ENCODE assay signal across 25 cellular contexts in the genomic region with DNA sequence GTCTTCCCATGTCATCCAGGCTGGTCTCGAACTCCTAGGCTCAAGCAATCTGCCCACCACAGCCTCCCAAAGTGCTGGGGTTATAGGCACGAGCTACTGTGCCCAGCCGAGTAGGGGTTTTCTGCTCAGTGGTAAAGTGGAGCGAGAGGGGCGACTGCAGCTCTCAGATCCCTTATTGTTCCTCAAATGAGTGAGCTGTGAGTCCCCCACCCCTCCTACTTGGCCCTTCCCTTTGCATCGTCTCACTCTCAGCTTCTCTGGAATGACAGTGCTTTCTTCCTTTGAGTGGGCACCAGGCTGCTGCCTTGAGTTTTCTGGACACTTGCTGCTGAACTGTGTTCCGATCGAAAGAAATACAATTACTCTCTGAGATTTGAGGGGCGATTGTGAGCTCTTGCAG.
DNase-seq lines count a peak whose midpoint lies in the region; ATAC-seq, FAIRE-seq and TF ChIP-seq lines count a peak whose summit lies in the region.
"Had no signal": no experiment of that assay in that cellular context is flagged by ENCODE, and none has a peak within 500 bp of the region (broad histone marks: within the 10 kb centered on the region; RNA-seq: fewer than 3 reads in every experiment).

No MANE protein-coding gene starts in this region.

- no peak for TF ChIP-seq RAD21 in SK-N-SH (IDR thresholded peaks at IDR 0.05; ENCODE audit: low read length)

- 92% methylated on average over 9 of the region's 9 CpGs for WGBS in SK-N-SH (ENCODE audit: low lambda C conversion rate)

- H4K20me1 ChIP-seq in SK-N-SH (ENCODE audit: insufficient read depth): no peaks in the 10 kb centered on the region

- no peaks in the 10 kb centered on the region for H3K9me2 ChIP-seq in SK-N-SH

- no peaks in the 10 kb centered on the region for H3K27me3 ChIP-seq in SK-N-SH (ENCODE audit: insufficient read depth)
- H3K27me3 ChIP-seq: BLaER1 treated with 17β-estradiol and CSF1 and Interleukin-3, amounts not matched to agents 10 nM and 100 nM had no signal

- H3K36me3 ChIP-seq in SK-N-SH (replicated peaks in 1 of 2; ENCODE audit: control insufficient read depth in 1 of 2, insufficient read depth in 2 of 2, low read length in 1 of 2): peaks cover under 1 to 1% of the 10 kb centered on the region in 2 experiments

- intact Hi-C loops in activated CD8-positive, alpha-beta T cell treated with anti-CD3 and anti-CD28 coated beads for 36 hours (cut with micrococcal nuclease): no loop called here

- H3K4me3 ChIP-seq in SK-N-SH (ENCODE audit: low read depth in 2 of 2, low read length in 1 of 2): no peak overlapping the region
- H3K4me3 ChIP-seq: A549; BLaER1 treated with 17β-estradiol and CSF1 and Interleukin-3, amounts not matched to agents 10 nM and 100 nM; HAP-1 had no signal

- H3K4me2 ChIP-seq in SK-N-SH: no peak overlapping the region
- H3K4me2 ChIP-seq: A549; BLaER1 treated with 17β-estradiol and CSF1 and Interleukin-3, amounts not matched to agents 10 nM and 100 nM had no signal

- H3K9me3 Mint-ChIP-seq in stimulated activated naive B cell treated with anti-CD40 and anti-IgM and Interleukin-4, amounts not matched to agents 10 μg/mL and 1 μg/mL and 100 μg/mL, for 72 hours: no peaks in the 10 kb centered on the region
- H3K9me3 Mint-ChIP-seq in activated CD8-positive, alpha-beta T cell treated with anti-CD3 and anti-CD28 coated beads for 36 hours: no peaks in the 10 kb centered on the region
- H3K9me3 Mint-ChIP-seq: CD4-positive, alpha-beta T cell; HFFc6 had no signal

- no peaks in the 10 kb centered on the region for H3K9me3 ChIP-seq in SK-N-SH
- H3K9me3 ChIP-seq: A549; BLaER1 treated with 17β-estradiol and CSF1 and Interleukin-3, amounts not matched to agents 10 nM and 100 nM; HAP-1 had no signal

- peaks cover 23 to 37% of the 10 kb centered on the region in 2 donors for H3K4me1 Mint-ChIP-seq in stimulated activated naive B cell treated with anti-CD40 and anti-IgM and Interleukin-4, amounts not matched to agents 10 μg/mL and 1 μg/mL and 100 μg/mL, for 72 hours
- H3K4me1 Mint-ChIP-seq in activated CD8-positive, alpha-beta T cell treated with anti-CD3 and anti-CD28 coated beads for 36 hours (ENCODE audit: low read depth): peaks cover 7% of the 10 kb centered on the region

- peak; percentile 26 for FAIRE-seq in GM12891 (lab: Jason Lieb, UNC)
- FAIRE-seq: A549, G401.6, GM12892 had no signal

- H3K27ac Mint-ChIP-seq in stimulated activated naive B cell treated with anti-CD40 and anti-IgM and Interleukin-4, amounts not matched to agents 10 μg/mL and 1 μg/mL and 100 μg/mL, for 72 hours: peak overlapping the region; percentile 1
- H3K27ac Mint-ChIP-seq in activated CD8-positive, alpha-beta T cell treated with anti-CD3 and anti-CD28 coated beads for 36 hours: no peak overlapping the region
- H3K27ac Mint-ChIP-seq: CD4-positive, alpha-beta T cell; HFFc6 had no signal

- CTCF ChIA-PET in activated CD8-positive, alpha-beta T cell treated with anti-CD3 and anti-CD28 coated beads for 36 hours (lab: Charles Lee): interaction anchor here (3.4 kb wide), 1 partner anchor 77 kb away, joined by 11 read pairs; no protein-coding TSS in a partner anchor
- CTCF ChIA-PET in SK-N-SH (lab: Yijun Ruan, JAX): interaction anchor here (0.9 to 1.3 kb wide), 3 partner anchors 8 to 33 kb away, joined by 3 to 5 read pairs (median 3); no protein-coding TSS in a partner anchor

- POLR2A ChIA-PET in activated CD8-positive, alpha-beta T cell treated with anti-CD3 and anti-CD28 coated beads for 36 hours (lab: Charles Lee): interaction anchor here (0.6 kb wide), 1 partner anchor 53 kb away, joined by 4 read pairs; no protein-coding TSS in a partner anchor
- POLR2A ChIA-PET in SK-N-SH (lab: Yijun Ruan, JAX): no interaction called here

- H3K79me2 ChIP-seq in SK-N-SH (ENCODE audit: insufficient read depth): no peaks in the 10 kb centered on the region; the same call in 1 of the 2 replicates

- no peak for TF ChIP-seq POLR2A in GM12891 (IDR thresholded peaks at IDR 0.05; ENCODE audit: low read depth, low read length)

- DNase-seq in GM12891 (ENCODE audit: insufficient read length, low spot score) (no peak), fibroblast of the conjunctiva (ENCODE audit: low read depth) (peak; percentile 4), NCI-H2171 (lab: John Stamatoyannopoulos, UW) (no peak), SK-N-SH (no peak)
- peak; percentile 25 for DNase-seq in stimulated activated naive B cell treated with anti-CD40 and anti-IgM and Interleukin-4, amounts not matched to agents 10 μg/mL and 1 μg/mL and 100 μg/mL, for 72 hours
- DNase-seq in activated CD8-positive, alpha-beta T cell treated with anti-CD3 and anti-CD28 coated beads for 36 hours: no peak
- DNase-seq: AML-193; CD4-positive, alpha-beta T cell; COR-L47; DMS53; HFFc6; KBM-7; NCI-H1105 treated with DMSO at 0.1 percent for 48 hours; NCI-H1694; NCI-H2029 treated with DMSO at 0.1 percent for 48 hours; NCI-H2227 treated with DMSO at 0.1 percent for 48 hours; NCI-H526 treated with DMSO at 0.1 percent for 48 hours; RPMI8226; SHP77 had no signal

- H3K27ac ChIP-seq in SK-N-SH (ENCODE audit: low read depth in 2 of 2, low read length in 1 of 2): no peak overlapping the region
- H3K27ac ChIP-seq: A549 had no signal

- TF ChIP-seq EP300 in SK-N-SH (IDR thresholded peaks at IDR 0.05; ENCODE audit: borderline replicate concordance in 1 of 2, low read depth in 1 of 2, low read length in 1 of 2): no peak

- peaks cover 38 to 63% of the 10 kb centered on the region in 2 donors for H3K36me3 Mint-ChIP-seq in stimulated activated naive B cell treated with anti-CD40 and anti-IgM and Interleukin-4, amounts not matched to agents 10 μg/mL and 1 μg/mL and 100 μg/mL, for 72 hours
- H3K36me3 Mint-ChIP-seq in activated CD8-positive, alpha-beta T cell treated with anti-CD3 and anti-CD28 coated beads for 36 hours (ENCODE audit: low read depth): peaks cover 8% of the 10 kb centered on the region

- peak; percentile 50 for ATAC-seq in HG02610 (IDR thresholded peaks at IDR 0.05; ENCODE audit: unreplicated experiment)
- ATAC-seq in stimulated activated naive B cell treated with anti-CD40 and anti-IgM and Interleukin-4, amounts not matched to agents 10 μg/mL and 1 μg/mL and 100 μg/mL, for 72 hours (replicated peaks): peak; percentile 93 to 98
- ATAC-seq in activated CD8-positive, alpha-beta T cell treated with anti-CD3 and anti-CD28 coated beads for 36 hours: no peak
- ATAC-seq: A549 had no signal

- TF ChIP-seq CTCF in activated CD8-positive, alpha-beta T cell treated with anti-CD3 and anti-CD28 coated beads for 36 hours (IDR thresholded peaks at IDR 0.05): no peak
- TF ChIP-seq CTCF in SK-N-SH (IDR thresholded peaks at IDR 0.05): no peak

- no peaks in the 10 kb centered on the region for H3F3A ChIP-seq in SK-N-SH (replicated peaks; ENCODE audit: insufficient read depth)

- H3K4me3 Mint-ChIP-seq in stimulated activated naive B cell treated with anti-CD40 and anti-IgM and Interleukin-4, amounts not matched to agents 10 μg/mL and 1 μg/mL and 100 μg/mL, for 72 hours: peak overlapping the region in 1 of 2 donors; percentile 31
- no peak overlapping the region for H3K4me3 Mint-ChIP-seq in activated CD8-positive, alpha-beta T cell treated with anti-CD3 and anti-CD28 coated beads for 36 hours
- H3K4me3 Mint-ChIP-seq: CD4-positive, alpha-beta T cell; HFFc6 had no signal

- H3K9ac ChIP-seq in SK-N-SH: no peak overlapping the region
- H3K9ac ChIP-seq: BLaER1 treated with 17β-estradiol and CSF1 and Interleukin-3, amounts not matched to agents 10 nM and 100 nM had no signal

- peaks cover 0 to 9% of the 10 kb centered on the region in 2 experiments; a peak in 1 of 4 replicates for H3K4me1 ChIP-seq in SK-N-SH (ENCODE audit: control insufficient read depth in 1 of 2, insufficient read depth in 2 of 2, low read depth in 1 of 2, low read length in 1 of 2)
- H3K4me1 ChIP-seq: BLaER1 treated with 17β-estradiol and CSF1 and Interleukin-3, amounts not matched to agents 10 nM and 100 nM; HAP-1 had no signal

- no peaks in the 10 kb centered on the region for H3K27me3 Mint-ChIP-seq in stimulated activated naive B cell treated with anti-CD40 and anti-IgM and Interleukin-4, amounts not matched to agents 10 μg/mL and 1 μg/mL and 100 μg/mL, for 72 hours
- no peaks in the 10 kb centered on the region for H3K27me3 Mint-ChIP-seq in activated CD8-positive, alpha-beta T cell treated with anti-CD3 and anti-CD28 coated beads for 36 hours
- H3K27me3 Mint-ChIP-seq: CD4-positive, alpha-beta T cell had no signal

- H2AFZ ChIP-seq in SK-N-SH (ENCODE audit: low read depth): no peak overlapping the region

TF ChIP-seq in GM12891, 5 proteins besides CTCF, POLR2A, EP300 and RAD21:
- peak; percentile 55 for TF ChIP-seq SPI1 (IDR thresholded peaks at IDR 0.05; ENCODE audit: low read depth, low read length)
- no peak for TF ChIP-seq POLR2AphosphoS5 (IDR thresholded peaks at IDR 0.05; ENCODE audit: low read depth, low read length)

TF ChIP-seq in SK-N-SH, 30 proteins besides CTCF, POLR2A, EP300 and RAD21 (continues in another document):
- TF ChIP-seq SIN3A (IDR thresholded peaks at IDR 0.05; ENCODE audit: borderline replicate concordance, low read depth, low read length) (no peak), FOXJ3 (CRISPR knock-in tag; IDR thresholded peaks at IDR 0.05) (no peak), RCOR1 (IDR thresholded peaks at IDR 0.05; ENCODE audit: low read length) (no peak), FOSL2 (IDR thresholded peaks at IDR 0.05; ENCODE audit: borderline replicate concordance, low read depth) (no peak)
- TF ChIP-seq, protein P1, sequence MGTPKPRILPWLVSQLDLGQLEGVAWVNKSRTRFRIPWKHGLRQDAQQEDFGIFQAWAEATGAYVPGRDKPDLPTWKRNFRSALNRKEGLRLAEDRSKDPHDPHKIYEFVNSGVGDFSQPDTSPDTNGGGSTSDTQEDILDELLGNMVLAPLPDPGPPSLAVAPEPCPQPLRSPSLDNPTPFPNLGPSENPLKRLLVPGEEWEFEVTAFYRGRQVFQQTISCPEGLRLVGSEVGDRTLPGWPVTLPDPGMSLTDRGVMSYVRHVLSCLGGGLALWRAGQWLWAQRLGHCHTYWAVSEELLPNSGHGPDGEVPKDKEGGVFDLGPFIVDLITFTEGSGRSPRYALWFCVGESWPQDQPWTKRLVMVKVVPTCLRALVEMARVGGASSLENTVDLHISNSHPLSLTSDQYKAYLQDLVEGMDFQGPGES (IDR thresholded peaks at IDR 0.05; ENCODE audit: low read depth, low read length): no peak

Comparison
In these comparisons a context has a peak if more than half of its experiments do, and no peak if none do; other contexts are left out.
1. DNase-seq: peak in fibroblast of the conjunctiva (single experiment) and stimulated activated naive B cell treated with anti-CD40 and anti-IgM and Interleukin-4, amounts not matched to agents 10 μg/mL and 1 μg/mL and 100 μg/mL, for 72 hours (single experiment); none in GM12891 (single experiment), activated CD8-positive, alpha-beta T cell treated with anti-CD3 and anti-CD28 coated beads for 36 hours (single experiment), NCI-H2171 (single experiment) and SK-N-SH (single experiment).